Comparison of ENCODE assay signal across 27 cellular contexts in genomic region chr11:10502065-10502680, GRCh38. TPM values are rescaled to one million over a fixed set of nuclear protein-coding genes. Genes with fewer than 3 reads are reported as not detected.
DNase-seq lines count a peak whose midpoint lies in the region; ATAC-seq and TF ChIP-seq lines count a peak whose summit lies in the region.
"Had no signal": no experiment of that assay in that cellular context is flagged by ENCODE, and none has a peak within 500 bp of the region (broad histone marks: within the 10 kb centered on the region; RNA-seq: fewer than 3 reads in every experiment).

No MANE protein-coding gene starts in this region.

- DNase-seq in activated naive CD4-positive, alpha-beta T cell treated with anti-CD3 and anti-CD28 coated beads for 36 hours: no peak
- DNase-seq in activated B cell treated with CpG ODN at 0.5 μM for 24 hours (no peak), memory B cell (ENCODE audit: low spot score in 2 of 2) (peak in 1 of 2 donors; percentile 6), upper lobe of left lung (no peak), PC-9 (no peak), NCI-H524 treated with DMSO at 0.1 percent for 48 hours (lab: John Stamatoyannopoulos, UW) (no peak)
- no peak for DNase-seq in stimulated activated CD4-positive, alpha-beta T cell treated with anti-CD3 and anti-CD28 coated beads, Interleukin-1b, Interleukin-23, amount 100 ng/mL, for 48 hours
- DNase-seq: activated CD8-positive, alpha-beta T cell treated with anti-CD3 and anti-CD28 coated beads for 36 hours; activated gamma-delta T cell treated with Interleukin-2 at 50 U/mL for 16 hours; amniotic stem cell; Calu3; H9; kidney glomerular epithelial cell; mesenchymal stem cell; NCI-H146; NCI-H2171 treated with DMSO at 0.1 percent for 48 hours; NCI-H524; stimulated activated CD4-positive, alpha-beta T cell treated with anti-CD3 and anti-CD28 coated beads, Interleukin-2, amount 100 ng/mL, for 48 hours; stimulated activated naive CD4-positive, alpha-beta T cell treated with Interleukin-2 at 50 U/mL for 16 hours; thyroid gland had no signal

- H2AFZ ChIP-seq in PC-9: no peak overlapping the region

- no peaks in the 10 kb centered on the region for H3K4me1 Mint-ChIP-seq in activated naive CD4-positive, alpha-beta T cell treated with anti-CD3 and anti-CD28 coated beads, Interleukin-2, amount 50 U/mL, for 24 hours
- no peaks in the 10 kb centered on the region for H3K4me1 Mint-ChIP-seq in activated naive CD4-positive, alpha-beta T cell treated with anti-CD3 and anti-CD28 coated beads for 36 hours (ENCODE audit: low read depth)
- peaks cover 26% of the 10 kb centered on the region for H3K4me1 Mint-ChIP-seq in activated B cell treated with CpG ODN at 0.5 μM for 24 hours
- peaks cover 20% of the 10 kb centered on the region for H3K4me1 Mint-ChIP-seq in memory B cell

- H3K27ac ChIP-seq in upper lobe of left lung (peak overlapping the region; percentile 61 to 76 (median 71)), PC-9 (no peak overlapping the region)
- H3K27ac ChIP-seq: breast epithelium, thyroid gland had no signal

- intact Hi-C loops in activated naive CD4-positive, alpha-beta T cell treated with anti-CD3 and anti-CD28 coated beads for 36 hours (cut with micrococcal nuclease): no loop called here
- intact Hi-C loops in activated B cell treated with CpG ODN at 0.5 μM for 24 hours (cut with micrococcal nuclease): no loop called here
- intact Hi-C loops in PC-9 (cut with micrococcal nuclease; ENCODE audit: unreplicated experiment): no loop called here

- 92 to 97% methylated on average over 6 of the region's 6 CpGs for WGBS in upper lobe of left lung, 2 donors

- H3K9me3 ChIP-seq in upper lobe of left lung: no peaks in the 10 kb centered on the region
- H3K9me3 ChIP-seq in PC-9 (ENCODE audit: insufficient read depth, low read depth): no peaks in the 10 kb centered on the region
- H3K9me3 ChIP-seq: breast epithelium, thyroid gland had no signal

- no peak for TF ChIP-seq CTCF in activated B cell treated with CpG ODN at 0.5 μM for 24 hours (IDR thresholded peaks at IDR 0.05)
- TF ChIP-seq CTCF in upper lobe of left lung (IDR thresholded peaks at IDR 0.05): no peak
- no peak for TF ChIP-seq CTCF in PC-9 (conservative IDR thresholded peaks at IDR 0.05)

- peak overlapping the region; percentile 60 for H3K27ac Mint-ChIP-seq in activated naive CD4-positive, alpha-beta T cell treated with anti-CD3 and anti-CD28 coated beads, Interleukin-2, amount 50 U/mL, for 24 hours
- no peak overlapping the region for H3K27ac Mint-ChIP-seq in activated naive CD4-positive, alpha-beta T cell treated with anti-CD3 and anti-CD28 coated beads for 36 hours
- H3K27ac Mint-ChIP-seq in activated B cell treated with CpG ODN at 0.5 μM for 24 hours (peak overlapping the region; percentile 77), memory B cell (peak overlapping the region; percentile 94)
- H3K27ac Mint-ChIP-seq: activated CD8-positive, alpha-beta T cell treated with anti-CD3 and anti-CD28 coated beads for 36 hours; H9 had no signal

- H3F3A ChIP-seq in PC-9 (ENCODE audit: insufficient read depth, low read depth): no peaks in the 10 kb centered on the region

- no peaks in the 10 kb centered on the region for H3K27me3 ChIP-seq in upper lobe of left lung
- H3K27me3 ChIP-seq in PC-9 (ENCODE audit: insufficient read depth, low read depth): no peaks in the 10 kb centered on the region
- H3K27me3 ChIP-seq: breast epithelium, thyroid gland had no signal

- H3K9me3 Mint-ChIP-seq in activated naive CD4-positive, alpha-beta T cell treated with anti-CD3 and anti-CD28 coated beads, Interleukin-2, amount 50 U/mL, for 24 hours: no peaks in the 10 kb centered on the region
- no peaks in the 10 kb centered on the region for H3K9me3 Mint-ChIP-seq in activated naive CD4-positive, alpha-beta T cell treated with anti-CD3 and anti-CD28 coated beads for 36 hours
- H3K9me3 Mint-ChIP-seq in activated B cell treated with CpG ODN at 0.5 μM for 24 hours (no peaks in the 10 kb centered on the region), memory B cell (peaks cover 2% of the 10 kb centered on the region)
- H3K9me3 Mint-ChIP-seq: activated CD8-positive, alpha-beta T cell treated with anti-CD3 and anti-CD28 coated beads for 36 hours; H9 had no signal

- peaks cover 7 to 50% (median 27%) of the 10 kb centered on the region in 4 donors for H3K36me3 ChIP-seq in upper lobe of left lung
- no peaks in the 10 kb centered on the region for H3K36me3 ChIP-seq in PC-9 (ENCODE audit: low read depth)
- H3K36me3 ChIP-seq: breast epithelium, thyroid gland had no signal

- H3K4me3 ChIP-seq in upper lobe of left lung (no peak overlapping the region), PC-9 (no peak overlapping the region)
- H3K4me3 ChIP-seq: breast epithelium, coronary artery, GM12878, smooth muscle cell, thyroid gland had no signal

- H3K9me2 ChIP-seq in PC-9 (ENCODE audit: insufficient read depth): no peaks in the 10 kb centered on the region

- CTCF ChIA-PET in activated naive CD4-positive, alpha-beta T cell treated with anti-CD3 and anti-CD28 coated beads for 36 hours (lab: Charles Lee): no interaction called here
- CTCF ChIA-PET in activated B cell treated with CpG ODN at 0.5 μM for 24 hours (lab: Charles Lee): interaction anchor here (0.8 to 4.0 kb wide), 4 partner anchors 62 to 96 kb away, joined by 3 to 29 read pairs (median 4); no protein-coding TSS in a partner anchor
- CTCF ChIA-PET in PC-9 (lab: Charles Lee): no interaction called here

- ATAC-seq in activated B cell treated with CpG ODN at 0.5 μM for 24 hours (ENCODE audit: low read depth) (no peak), memory B cell (ENCODE audit: low read depth) (no peak), upper lobe of left lung (ENCODE audit: low FRiP score in 2 of 2) (no peak)
- ATAC-seq: activated CD4-positive, CD25-positive, alpha-beta regulatory T cell treated with anti-CD3 and anti-CD28 coated beads, Interleukin-2, amount 50 U/mL, for 24 hours; activated CD8-positive, alpha-beta T cell treated with anti-CD3 and anti-CD28 coated beads for 36 hours; GM12878; HepG2 had no signal

- no peaks in the 10 kb centered on the region for H4K20me1 ChIP-seq in PC-9 (ENCODE audit: insufficient read depth)

- TF ChIP-seq POLR2A in upper lobe of left lung (IDR thresholded peaks at IDR 0.05): no peak

- no peaks in the 10 kb centered on the region for H3K79me2 ChIP-seq in PC-9 (ENCODE audit: low read depth)

- BruUV-seq in PC-9 (replicated peaks; lab: Mats Ljungman, UMichigan): no TSS peak

- no peak overlapping the region for H3K4me3 Mint-ChIP-seq in activated naive CD4-positive, alpha-beta T cell treated with anti-CD3 and anti-CD28 coated beads, Interleukin-2, amount 50 U/mL, for 24 hours
- H3K4me3 Mint-ChIP-seq in activated naive CD4-positive, alpha-beta T cell treated with anti-CD3 and anti-CD28 coated beads for 36 hours: no peak overlapping the region
- H3K4me3 Mint-ChIP-seq in activated B cell treated with CpG ODN at 0.5 μM for 24 hours (no peak overlapping the region), memory B cell (no peak overlapping the region)
- H3K4me3 Mint-ChIP-seq: activated CD8-positive, alpha-beta T cell treated with anti-CD3 and anti-CD28 coated beads for 36 hours; H9 had no signal

- H3K36me3 Mint-ChIP-seq in activated naive CD4-positive, alpha-beta T cell treated with anti-CD3 and anti-CD28 coated beads, Interleukin-2, amount 50 U/mL, for 24 hours: peaks cover 6% of the 10 kb centered on the region
- H3K36me3 Mint-ChIP-seq in activated naive CD4-positive, alpha-beta T cell treated with anti-CD3 and anti-CD28 coated beads for 36 hours (ENCODE audit: low read depth): peaks cover 7% of the 10 kb centered on the region
- H3K36me3 Mint-ChIP-seq in activated B cell treated with CpG ODN at 0.5 μM for 24 hours (ENCODE audit: low read depth) (peaks cover 93% of the 10 kb centered on the region), memory B cell (peaks cover 43% of the 10 kb centered on the region)

- H3K27me3 Mint-ChIP-seq in activated naive CD4-positive, alpha-beta T cell treated with anti-CD3 and anti-CD28 coated beads, Interleukin-2, amount 50 U/mL, for 24 hours: no peaks in the 10 kb centered on the region
- H3K27me3 Mint-ChIP-seq in activated naive CD4-positive, alpha-beta T cell treated with anti-CD3 and anti-CD28 coated beads for 36 hours (ENCODE audit: low read depth): no peaks in the 10 kb centered on the region
- no peaks in the 10 kb centered on the region for H3K27me3 Mint-ChIP-seq in activated B cell treated with CpG ODN at 0.5 μM for 24 hours
- no peaks in the 10 kb centered on the region for H3K27me3 Mint-ChIP-seq in memory B cell
- H3K27me3 Mint-ChIP-seq: activated CD8-positive, alpha-beta T cell treated with anti-CD3 and anti-CD28 coated beads for 36 hours had no signal

- no peak for TF ChIP-seq EP300 in upper lobe of left lung (IDR thresholded peaks at IDR 0.05)

- H3K4me2 ChIP-seq in PC-9: no peak overlapping the region
- H3K4me2 ChIP-seq: smooth muscle cell had no signal

- POLR2A ChIA-PET in activated B cell treated with CpG ODN at 0.5 μM for 24 hours (lab: Charles Lee) (interaction anchor here (1.0 to 2.0 kb wide), 3 partner anchors 14 to 39 kb away, joined by 3 to 10 read pairs (median 6); partner anchors contain the start of gene RNF141), PC-9 (lab: Charles Lee; ENCODE audit: unreplicated experiment) (no interaction called here)

- H3K4me1 ChIP-seq in upper lobe of left lung (peaks cover 3 to 8% (median 5%) of the 10 kb centered on the region in 4 donors), PC-9 (replicated peaks; ENCODE audit: insufficient read depth) (no peaks in the 10 kb centered on the region)
- H3K4me1 ChIP-seq: breast epithelium, thyroid gland had no signal

RNA-seq across cellular contexts. Expression of gene RNF141, which starts 38.8 kb away (rescaled TPM):
- 10 to 100 TPM; 20.9 to 21.8 TPM for total RNA-seq in activated naive CD4-positive, alpha-beta T cell treated with anti-CD3 and anti-CD28 coated beads for 36 hours
- total RNA-seq in activated B cell treated with CpG ODN at 0.5 μM for 24 hours (32.8 and 36.9 TPM in 2 replicates), upper lobe of left lung (10 to 100 TPM; 13.2 to 74.6 (median 43.1) TPM), PC-9 (2021) (33.7 and 36.8 TPM in 2 replicates)

RNA-seq across cellular contexts. Expression of gene AMPD3, which starts 47.1 kb away (rescaled TPM):
- total RNA-seq in activated naive CD4-positive, alpha-beta T cell treated with anti-CD3 and anti-CD28 coated beads for 36 hours: 10 to 100 TPM; 11.5 to 13.0 TPM
- total RNA-seq in activated B cell treated with CpG ODN at 0.5 μM for 24 hours (99.5 and 116 TPM in 2 replicates), upper lobe of left lung (10 to 100 TPM in 2 of 6 donors, 1 to 10 TPM in 4; 5.4 to 49.2 (median 9.3) TPM), PC-9 (2021) (16.5 and 17.4 TPM in 2 replicates)
